In the genomic region with DNA sequence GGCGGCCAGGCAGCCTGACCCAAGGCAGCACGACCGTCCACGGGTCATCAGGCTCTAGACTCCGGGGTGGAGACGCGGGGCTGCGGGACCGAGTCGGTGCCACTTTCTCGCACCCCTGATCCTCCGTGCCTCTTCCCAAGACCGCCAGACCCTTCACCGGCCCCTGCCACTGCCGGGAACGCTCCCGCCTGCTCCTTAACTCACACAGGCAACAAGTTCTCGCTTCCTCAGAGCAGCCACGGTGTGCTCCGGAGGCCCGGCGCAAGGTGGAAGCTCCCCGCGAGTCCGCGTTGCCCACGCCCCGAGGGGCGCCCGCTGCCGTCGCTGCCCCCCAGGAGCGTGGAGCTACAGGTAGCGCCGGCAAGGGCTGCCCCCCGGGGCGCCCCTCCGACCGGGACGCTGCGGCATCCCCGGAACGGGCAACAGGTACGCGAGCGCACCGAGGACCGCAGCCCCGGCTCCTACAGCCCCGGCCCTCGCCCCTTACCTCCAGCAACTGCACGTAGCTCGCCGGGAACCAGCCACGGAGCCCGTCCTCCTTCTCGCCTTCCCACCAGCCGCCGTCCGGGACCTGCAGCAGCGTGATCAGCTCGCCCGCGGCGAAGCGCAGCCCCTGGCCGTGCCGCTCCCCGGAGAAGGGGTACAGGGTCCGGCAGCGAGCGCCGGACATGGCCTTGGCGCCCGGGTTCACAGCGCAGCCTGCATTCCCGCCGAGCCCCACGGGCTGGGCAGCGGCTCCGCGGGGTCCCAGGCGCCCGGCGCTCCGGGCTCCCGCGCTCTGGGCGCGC, we compare ENCODE assay signal across 8 cellular contexts. TPM values are rescaled to one million over a fixed set of nuclear protein-coding genes. Genes with fewer than 3 reads are reported as not detected.
DNase-seq lines count a peak whose midpoint lies in the region; ATAC-seq and TF ChIP-seq lines count a peak whose summit lies in the region.

No MANE protein-coding gene starts in this region.

- peaks cover 2% of the 10 kb centered on the region for H3K36me3 Mint-ChIP-seq in osteocyte (ENCODE audit: unreplicated experiment)

- H3K4me1 ChIP-seq in esophagus squamous epithelium = peaks cover 0 to 39% (median 4%) of the 10 kb centered on the region in 3 donors

- H3K36me3 ChIP-seq in GM06990 (ENCODE audit: control insufficient read depth, insufficient read depth, low read length) (no peaks in the 10 kb centered on the region), esophagus squamous epithelium (no peaks in the 10 kb centered on the region)

- peak in 1 of 4 donors; percentile 48 for TF ChIP-seq POLR2A in esophagus squamous epithelium (IDR thresholded peaks at IDR 0.05)

- intact Hi-C loops in esophagus squamous epithelium (cut with DNase I) = no loop called here

- H3K27ac Mint-ChIP-seq in osteocyte (ENCODE audit: unreplicated experiment) = no peak overlapping the region

- peak overlapping the region; percentile 40 to 85 (median 68) for H3K27ac ChIP-seq in esophagus squamous epithelium

- TF ChIP-seq CTCF in GM06990 (IDR thresholded peaks at IDR 0.05; ENCODE audit: insufficient read depth, low read length, poor library complexity, severe bottlenecking) (no peak), esophagus squamous epithelium (IDR thresholded peaks at IDR 0.05) (no peak), osteocyte (IDR thresholded peaks at IDR 0.05) (no peak)

- H3K27me3 ChIP-seq in GM06990 (replicated peaks; ENCODE audit: control insufficient read depth, insufficient read depth, low read length) (no peaks in the 10 kb centered on the region; the same call in 1 of the 2 replicates), esophagus squamous epithelium (peaks cover 0 to 37% (median 0%) of the 10 kb centered on the region in 4 donors)

- peaks cover 16% of the 10 kb centered on the region for H3K9me3 Mint-ChIP-seq in osteocyte (ENCODE audit: unreplicated experiment)

- peak overlapping the region; percentile 67 for H3K4me3 ChIP-seq in GM06990 (replicated peaks; ENCODE audit: low read depth, low read length)
- H3K4me3 ChIP-seq in esophagus squamous epithelium = peak overlapping the region; percentile 54 to 84 (median 60)

- peaks cover 0 to 17% (median 14%) of the 10 kb centered on the region in 3 donors for H3K9me3 ChIP-seq in esophagus squamous epithelium

- H3K4me3 Mint-ChIP-seq in osteocyte (ENCODE audit: unreplicated experiment) = peak overlapping the region; percentile 71

- DNase-seq in GM06990 (ENCODE audit: extremely low read depth, insufficient read length) = no peak
- no peak for DNase-seq in esophagus squamous epithelium (lab: John Stamatoyannopoulos, UW)
- no peak for DNase-seq in osteocyte (ENCODE audit: extremely low spot score, unreplicated experiment)
- DNase-seq in midbrain (lab: John Stamatoyannopoulos, UW) = no peak
- no peak for DNase-seq in medulla oblongata (ENCODE audit: extremely low spot score)

- ATAC-seq in HG03442 (IDR thresholded peaks at IDR 0.05; ENCODE audit: unreplicated experiment) (peak; percentile 20), GM19328 (IDR thresholded peaks at IDR 0.05; ENCODE audit: unreplicated experiment) (no peak), GM21576 (IDR thresholded peaks at IDR 0.05; ENCODE audit: unreplicated experiment) (no peak)

- 0 to 33% methylated on average over 3 to 5 of the region's 90 CpGs for WGBS in esophagus squamous epithelium, 2 donors

- H3K4me1 Mint-ChIP-seq in osteocyte (ENCODE audit: unreplicated experiment) = peaks cover 12% of the 10 kb centered on the region

- H3K27me3 Mint-ChIP-seq in osteocyte (ENCODE audit: unreplicated experiment) = peaks cover 26% of the 10 kb centered on the region

RNA-seq across cellular contexts. Expression of a gene that starts 0.5 kb away (rescaled TPM):
- 10 to 100 TPM; 16.8 to 39.1 (median 30.1) TPM for total RNA-seq in esophagus squamous epithelium
- 18.1 and 18.4 TPM in 2 replicates for total RNA-seq in osteocyte
